8 cellular contexts compared by ENCODE assay signal in genomic region chr9:120138955-120139354, GRCh38.
"Had no signal": no experiment of that assay in that cellular context is flagged by ENCODE, and none has a peak within 500 bp of the region (broad histone marks: within the 10 kb centered on the region; RNA-seq: fewer than 3 reads in every experiment).

No MANE protein-coding gene starts in this region.

- FAIRE-seq: H1, H54 had no signal

- H3K27ac ChIP-seq: HL-60 had no signal

- ATAC-seq: GM23338 had no signal

- H3K4me2 ChIP-seq: GM23338 had no signal

- H2AFZ ChIP-seq: GM23338 had no signal

- DNase-seq: H9, HCEC 1CT, IMR-90, KG1 had no signal

- H3K4me3 ChIP-seq: GM23338 had no signal
